16 cellular contexts compared by ENCODE assay signal in the genomic region with DNA sequence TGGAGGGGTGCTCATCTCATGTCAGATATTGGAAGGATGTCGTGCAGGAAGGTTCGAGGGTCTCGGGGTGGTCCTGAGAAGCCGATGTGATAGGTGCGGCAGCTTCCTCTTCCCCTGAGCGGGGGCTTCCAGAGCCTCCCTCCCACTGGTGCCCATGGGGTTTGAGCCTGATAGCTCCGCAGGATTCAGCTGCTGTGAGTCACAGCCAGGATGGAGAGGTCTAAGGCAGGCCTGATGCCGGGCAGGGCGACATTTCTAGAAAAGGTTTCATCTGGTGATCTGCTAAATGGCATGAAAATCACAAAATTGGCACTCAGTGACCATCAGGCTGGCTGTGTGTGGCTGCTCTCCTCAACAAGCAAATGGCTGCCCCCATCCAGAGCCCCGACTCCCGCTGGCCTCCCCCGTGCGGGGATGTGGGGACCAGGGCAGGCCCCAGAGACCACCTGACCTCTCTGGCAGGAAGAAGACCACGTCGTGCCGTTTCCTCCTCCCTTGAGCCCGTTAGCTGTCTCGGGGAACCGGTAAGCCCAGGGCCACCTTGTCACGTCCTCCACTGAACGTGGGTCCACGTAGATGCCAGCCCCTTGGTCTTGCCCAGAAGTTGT.
DNase-seq lines count a peak whose midpoint lies in the region; ATAC-seq and TF ChIP-seq lines count a peak whose summit lies in the region.
"Had no signal": no experiment of that assay in that cellular context is flagged by ENCODE, and none has a peak within 500 bp of the region (broad histone marks: within the 10 kb centered on the region; RNA-seq: fewer than 3 reads in every experiment).

No MANE protein-coding gene starts in this region.

- ATAC-seq in natural killer cell = no peak
- ATAC-seq: body of pancreas, psoas muscle had no signal

- no peak overlapping the region for H2AFZ ChIP-seq in H9 (ENCODE audit: low read length)

- H3K9me3 ChIP-seq in BLaER1 (no peaks in the 10 kb centered on the region), H9 (ENCODE audit: control insufficient read depth, low read depth, low read length) (no peaks in the 10 kb centered on the region)
- H3K9me3 ChIP-seq: body of pancreas, psoas muscle had no signal

- no peak overlapping the region for H3T11ph ChIP-seq in H9 (ENCODE audit: low read length)

- peaks cover 86% of the 10 kb centered on the region for H3K4me1 ChIP-seq in BLaER1
- no peaks in the 10 kb centered on the region for H3K4me1 ChIP-seq in H9 (ENCODE audit: insufficient read depth, low read length)

- no peak overlapping the region for H4K91ac ChIP-seq in H9 (ENCODE audit: insufficient read length, low read depth, low read length)

- peaks cover 43% of the 10 kb centered on the region for H3K27me3 ChIP-seq in BLaER1
- no peaks in the 10 kb centered on the region for H3K27me3 ChIP-seq in H9 (ENCODE audit: insufficient read depth, low read length)
- H3K27me3 ChIP-seq: body of pancreas had no signal

- no peak overlapping the region for H2AK5ac ChIP-seq in H9 (ENCODE audit: insufficient read length, low read length)

- no peak overlapping the region for H2BK5ac ChIP-seq in H9 (ENCODE audit: insufficient read length, low read length)

- peaks cover 0 to 8% (median 0%) of the 10 kb centered on the region in 3 experiments; a peak in 3 of 7 replicates for H3K36me3 Mint-ChIP-seq in H9 (ENCODE audit: insufficient read depth in 1 of 3, low read depth in 3 of 3)
- no peaks in the 10 kb centered on the region for H3K36me3 Mint-ChIP-seq in natural killer cell

- peaks cover 100% of the 10 kb centered on the region for H4K20me1 ChIP-seq in BLaER1
- peaks cover 4% of the 10 kb centered on the region for H4K20me1 ChIP-seq in H9 (ENCODE audit: control insufficient read depth, insufficient read depth, insufficient read length)

- no peak overlapping the region for H4K5ac ChIP-seq in H9 (ENCODE audit: insufficient read length, low read depth, low read length)

- H3K4me3 ChIP-seq in BLaER1 (no peak overlapping the region), cardiac fibroblast (replicated peaks in 1 of 2; ENCODE audit: low read depth in 2 of 2, low read length in 2 of 2) (no peak overlapping the region)
- H3K4me3 ChIP-seq: body of pancreas, psoas muscle had no signal

- H3K36me3 ChIP-seq in BLaER1 = no peaks in the 10 kb centered on the region

- peaks cover 10% of the 10 kb centered on the region for H3K79me1 ChIP-seq in H9 (ENCODE audit: insufficient read depth, low read depth, low read length, poor library complexity, severe bottlenecking)

- no peak overlapping the region for H3K18ac ChIP-seq in H9 (ENCODE audit: insufficient read length, low read depth, low read length)

- peaks cover 34% of the 10 kb centered on the region; the same call in 1 of the 2 replicates for H3K79me2 ChIP-seq in H9 (ENCODE audit: insufficient read depth, low read length)

- no peak overlapping the region for H3K56ac ChIP-seq in H9 (ENCODE audit: insufficient read length, low read depth, low read length)

- H2BK15ac ChIP-seq in H9 (ENCODE audit: low read depth, low read length) = no peak overlapping the region

- H3K27ac Mint-ChIP-seq in H9 (peak overlapping the region in 2 of 3 experiments; percentile 44 to 66; a peak in 2 of 7 replicates), natural killer cell (peak overlapping the region; percentile 14 to 33)

- no peaks in the 10 kb centered on the region; the same call in 1 of the 2 replicates for H3K27me3 Mint-ChIP-seq in H9 (ENCODE audit: low read depth)
- H3K27me3 Mint-ChIP-seq in natural killer cell (ENCODE audit: low read depth in 2 of 2) = no peaks in the 10 kb centered on the region
- H3K27me3 Mint-ChIP-seq: stimulated activated naive CD8-positive, alpha-beta T cell treated with anti-CD3 and anti-CD28 coated beads, Interleukin-15, Interleukin-2, amounts not matched to agents 100 ng/mL and 50 ng/mL, for 24 hours had no signal

- H3K14ac ChIP-seq in H9 (ENCODE audit: insufficient read depth, low read length) = no peak overlapping the region

- H3K27ac ChIP-seq in BLaER1 (no peak overlapping the region), H9 (ENCODE audit: insufficient read length, low read depth, low read length) (no peak overlapping the region)
- H3K27ac ChIP-seq: body of pancreas, psoas muscle had no signal

- H3K4me1 Mint-ChIP-seq in H9 = peaks cover 31 to 38% of the 10 kb centered on the region in 2 experiments
- peaks cover 64 to 76% of the 10 kb centered on the region in 2 donors for H3K4me1 Mint-ChIP-seq in natural killer cell

- no peak overlapping the region for H2BK20ac ChIP-seq in H9 (ENCODE audit: low read depth, low read length, poor library complexity, severe bottlenecking)

- no peak overlapping the region for H2BK12ac ChIP-seq in H9 (ENCODE audit: insufficient read length, low read depth, low read length)

- no peaks in the 10 kb centered on the region for H3K23me2 ChIP-seq in H9 (ENCODE audit: insufficient read length, low read depth, low read length, poor library complexity, severe bottlenecking)

- DNase-seq in H9 = no peak
- DNase-seq in cardiac fibroblast (ENCODE audit: low read depth in 2 of 2) = peak; percentile 34 to 55
- no peak for DNase-seq in natural killer cell
- DNase-seq in posterior cingulate gyrus = no peak
- DNase-seq in GM19240 (ENCODE audit: insufficient read length, low spot score) = no peak
- DNase-seq in iPS-NIHi11 (ENCODE audit: low spot score) = no peak
- no peak for DNase-seq in NCI-H1436 treated with DMSO at 0.1 percent for 48 hours (lab: John Stamatoyannopoulos, UW)
- DNase-seq: body of pancreas, C1 segment of cervical spinal cord, HCEC 1CT, MV-4-11, NCI-H226, psoas muscle, T1000 had no signal

- no peak overlapping the region for H3K9ac ChIP-seq in BLaER1
- no peak overlapping the region for H3K9ac ChIP-seq in H9 (ENCODE audit: extremely low read depth, insufficient read length, low read length)

- no peak overlapping the region for H3K4ac ChIP-seq in H9 (ENCODE audit: low read depth, low read length)

- no CpG with 5 or more reads among the region's 22 CpGs for WGBS in H9 (ENCODE audit: extremely low coverage, insufficient read length, low lambda C conversion rate)

- no peak for TF ChIP-seq CTCF in H9 (conservative IDR thresholded peaks at IDR 0.05)
- no peak for TF ChIP-seq CTCF in cardiac fibroblast (IDR thresholded peaks at IDR 0.05; ENCODE audit: low read depth, low read length)
- no peak for TF ChIP-seq CTCF in natural killer cell (IDR thresholded peaks at IDR 0.05)

- H3K4me3 Mint-ChIP-seq in H9 = no peak overlapping the region
- peak overlapping the region; percentile 73 for H3K4me3 Mint-ChIP-seq in natural killer cell
- H3K4me3 Mint-ChIP-seq: stimulated activated naive CD8-positive, alpha-beta T cell treated with anti-CD3 and anti-CD28 coated beads, Interleukin-15, Interleukin-2, amounts not matched to agents 100 ng/mL and 50 ng/mL, for 24 hours had no signal

- peak overlapping the region; percentile 71 for H3K4me2 ChIP-seq in BLaER1
- H3K4me2 ChIP-seq in H9 (ENCODE audit: insufficient read depth, insufficient read length, low read length) = no peak overlapping the region

- intact Hi-C loops in natural killer cell (cut with micrococcal nuclease) (no loop called here), posterior cingulate gyrus (cut with DNase I) (no loop called here)

- H3K23ac ChIP-seq in H9 (ENCODE audit: insufficient read length, low read depth, low read length) = no peak overlapping the region

- H2BK120ac ChIP-seq in H9 (ENCODE audit: low read depth, low read length, poor library complexity, severe bottlenecking) = no peak overlapping the region

- H4K8ac ChIP-seq in H9 (replicated peaks; ENCODE audit: insufficient read length, low read depth, low read length) = no peak overlapping the region

- H3K9me3 Mint-ChIP-seq in H9 (no peaks in the 10 kb centered on the region; a peak in 1 of 5 replicates), natural killer cell (no peaks in the 10 kb centered on the region)
- H3K9me3 Mint-ChIP-seq: stimulated activated naive CD8-positive, alpha-beta T cell treated with anti-CD3 and anti-CD28 coated beads, Interleukin-15, Interleukin-2, amounts not matched to agents 100 ng/mL and 50 ng/mL, for 24 hours had no signal

Comparison
In these comparisons a context has a peak if more than half of its experiments do, and no peak if none do; other contexts are left out.
1. DNase-seq: peak in cardiac fibroblast (2 of 2); none in H9 (single experiment), natural killer cell (single experiment), posterior cingulate gyrus (0 of 10), GM19240 (single experiment), iPS-NIHi11 (single experiment) and NCI-H1436 treated with DMSO at 0.1 percent for 48 hours (single experiment).